ENCODE assay signal across 25 cellular contexts in the genomic region with DNA sequence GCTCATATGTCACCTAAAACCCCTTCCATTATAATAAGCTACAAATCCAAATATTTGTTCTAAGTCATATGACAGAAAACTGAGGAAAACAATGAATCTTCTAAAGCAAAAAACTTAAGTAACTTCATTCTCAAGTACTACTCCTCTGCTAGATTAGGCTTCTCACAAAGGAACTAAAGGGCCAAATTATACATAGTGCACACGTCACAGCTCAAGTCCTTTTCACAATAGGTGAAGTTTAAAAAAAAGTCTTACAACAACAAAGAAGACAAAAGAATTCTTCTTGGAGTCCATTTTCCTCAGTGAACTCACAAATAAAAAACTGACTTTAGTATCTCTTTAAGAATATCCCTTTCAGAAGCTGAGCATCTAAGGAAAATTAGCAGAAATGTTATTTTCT.
"Had no signal": no experiment of that assay in that cellular context is flagged by ENCODE, and none has a peak within 500 bp of the region (broad histone marks: within the 10 kb centered on the region; RNA-seq: fewer than 3 reads in every experiment).

No MANE protein-coding gene starts in this region.

- DNase-seq: islet precursor cell; left ventricle myocardium inferior; mesendoderm; naive B cell; natural killer cell; nephron progenitor cell; nucleus accumbens; pancreas; posterior cingulate gyrus; psoas muscle; right lobe of liver; stimulated activated CD4-positive, alpha-beta T cell treated with anti-CD3 and anti-CD28 coated beads, Interleukin-1b, Interleukin-23, amount 100 ng/mL, for 48 hours; stimulated activated CD4-positive, alpha-beta T cell treated with anti-CD3 and anti-CD28 coated beads, Interleukin-2, amount 100 ng/mL, for 48 hours; stimulated activated naive B cell treated with anti-CD40 and anti-IgM and Interleukin-4, amounts not matched to agents 10 μg/mL and 1 μg/mL and 100 μg/mL, for 72 hours; stimulated activated naive CD8-positive, alpha-beta T cell treated with anti-CD3 and anti-CD28 coated beads, Interleukin-15, Interleukin-2, amounts not matched to agents 100 U/mL and 50 U/mL, for 24 hours; stomach; testis; thyroid gland; transverse colon; upper lobe of left lung had no signal

- H3K4me1 ChIP-seq: pancreas, testis, thyroid gland, upper lobe of left lung, vagina had no signal

- H3K4me1 Mint-ChIP-seq: mesothelial cell of epicardium; naive B cell; natural killer cell; stimulated activated naive B cell treated with anti-CD40 and anti-IgM and Interleukin-4, amounts not matched to agents 10 μg/mL and 1 μg/mL and 100 μg/mL, for 72 hours had no signal

- H3K27ac Mint-ChIP-seq: mesothelial cell of epicardium; naive B cell; natural killer cell; nephron progenitor cell; stimulated activated naive B cell treated with anti-CD40 and anti-IgM and Interleukin-4, amounts not matched to agents 10 μg/mL and 1 μg/mL and 100 μg/mL, for 72 hours had no signal

- FAIRE-seq: pancreas had no signal

- H3K4me2 ChIP-seq: smooth muscle cell had no signal

- H3K36me3 Mint-ChIP-seq: mesothelial cell of epicardium; naive B cell; natural killer cell; stimulated activated naive B cell treated with anti-CD40 and anti-IgM and Interleukin-4, amounts not matched to agents 10 μg/mL and 1 μg/mL and 100 μg/mL, for 72 hours had no signal

- H3K27ac ChIP-seq: left ventricle myocardium inferior, pancreas, psoas muscle, right atrium auricular region, right lobe of liver, stomach, testis, thyroid gland, transverse colon, upper lobe of left lung, vagina had no signal

- H3K27me3 ChIP-seq: pancreas, right atrium auricular region, right lobe of liver, stomach, testis, thyroid gland, transverse colon, upper lobe of left lung, vagina had no signal

- H3K9me3 ChIP-seq: left ventricle myocardium inferior, pancreas, psoas muscle, right atrium auricular region, right lobe of liver, stomach, testis, thyroid gland, transverse colon, upper lobe of left lung, vagina had no signal

- H3K27me3 Mint-ChIP-seq: naive B cell; stimulated activated naive B cell treated with anti-CD40 and anti-IgM and Interleukin-4, amounts not matched to agents 10 μg/mL and 1 μg/mL and 100 μg/mL, for 72 hours had no signal

- H3K36me3 ChIP-seq: left ventricle myocardium inferior, pancreas, right atrium auricular region, right lobe of liver, stomach, thyroid gland, transverse colon, upper lobe of left lung, vagina had no signal

- H3K4me3 Mint-ChIP-seq: mesothelial cell of epicardium; naive B cell; natural killer cell; nephron progenitor cell; stimulated activated naive B cell treated with anti-CD40 and anti-IgM and Interleukin-4, amounts not matched to agents 10 μg/mL and 1 μg/mL and 100 μg/mL, for 72 hours had no signal

- H3K4me3 ChIP-seq: left ventricle myocardium inferior, lung, pancreas, psoas muscle, right atrium auricular region, right lobe of liver, smooth muscle cell, stomach, testis, thyroid gland, transverse colon, upper lobe of left lung, vagina had no signal

- H3K9me3 Mint-ChIP-seq: mesothelial cell of epicardium, nephron progenitor cell had no signal
